In genomic region chr2:109950146-109950843, GRCh38 we compare ENCODE assay signal across 2 cellular contexts. TPM values are rescaled to one million over a fixed set of nuclear protein-coding genes. Genes with fewer than 3 reads are reported as not detected.
"Had no signal": no experiment of that assay in that cellular context is flagged by ENCODE, and none has a peak within 500 bp of the region (broad histone marks: within the 10 kb centered on the region; RNA-seq: fewer than 3 reads in every experiment).

No MANE protein-coding gene starts in this region.

RNA-seq across cellular contexts. Expression of gene LIMS3, which starts 51.8 kb away (rescaled TPM):
- total RNA-seq: H4, H7 had no signal
